ENCODE assay signal across 7 cellular contexts in genomic region chr9:124425733-124426132, GRCh38. TPM values are rescaled to one million over a fixed set of nuclear protein-coding genes. Genes with fewer than 3 reads are reported as not detected.
"Had no signal": no experiment of that assay in that cellular context is flagged by ENCODE, and none has a peak within 500 bp of the region (broad histone marks: within the 10 kb centered on the region; RNA-seq: fewer than 3 reads in every experiment).

No MANE protein-coding gene starts in this region.

RNA-seq across cellular contexts. Expression of gene ADGRD2, which starts 24.5 kb away (rescaled TPM):
- total RNA-seq: LHCN-M2, MCF 10A, NCI-H460, OCI-LY7, PC-9, Right ventricle myocardium superior, SJSA1 had no signal
